Comparison of ENCODE assay signal across 10 cellular contexts in genomic region chr2:43898134-43898957, GRCh38. TPM values are rescaled to one million over a fixed set of nuclear protein-coding genes. Genes with fewer than 3 reads are reported as not detected.
A peak's percentile ranks its signal among the peaks of the same experiment; 100 is the strongest.
DNase-seq lines count a peak whose midpoint lies in the region; TF ChIP-seq lines count a peak whose summit lies in the region.
"Had no signal": no experiment of that assay in that cellular context is flagged by ENCODE, and none has a peak within 500 bp of the region (broad histone marks: within the 10 kb centered on the region; RNA-seq: fewer than 3 reads in every experiment).

No MANE protein-coding gene starts in this region.

- WGBS in ectodermal cell, 2 experiments: 73 to 81% methylated on average over 14 of the region's 14 CpGs

- H3K27me3 ChIP-seq in ectodermal cell (ENCODE audit: control insufficient read depth, insufficient read depth, low read length, poor library complexity, severe bottlenecking): no peaks in the 10 kb centered on the region
- H3K27me3 ChIP-seq in neural progenitor cell: no peaks in the 10 kb centered on the region
- H3K27me3 ChIP-seq in SJCRH30: no peaks in the 10 kb centered on the region

- no peak overlapping the region for H3K4me2 ChIP-seq in neural progenitor cell

- peaks cover 3% of the 10 kb centered on the region for H3K27me3 Mint-ChIP-seq in neural progenitor cell (ENCODE audit: insufficient read depth, low read depth)

- H3K9me3 Mint-ChIP-seq in neural progenitor cell: no peaks in the 10 kb centered on the region

- H3K27ac Mint-ChIP-seq in neural progenitor cell: no peak overlapping the region

- H3K79me2 ChIP-seq in neural progenitor cell (ENCODE audit: low read depth): no peaks in the 10 kb centered on the region

- TF ChIP-seq CTCF in GM12875 (IDR thresholded peaks at IDR 0.05; ENCODE audit: borderline replicate concordance, insufficient read depth, low read depth, low read length) (0 out of 2 replicates have a peak, but pooled peaks have one; percentile 11), neural progenitor cell (IDR thresholded peaks at IDR 0.05) (peak; percentile 7)

- peaks cover 7% of the 10 kb centered on the region for H3K4me1 Mint-ChIP-seq in neural progenitor cell

- no peaks in the 10 kb centered on the region for H4K20me1 ChIP-seq in neural progenitor cell (ENCODE audit: low read depth)

- H3K9me3 ChIP-seq in ectodermal cell (ENCODE audit: control insufficient read depth, low read length) (no peaks in the 10 kb centered on the region), neural progenitor cell (ENCODE audit: low read depth) (no peaks in the 10 kb centered on the region), SJCRH30 (replicated peaks) (no peaks in the 10 kb centered on the region)

- H3F3A ChIP-seq in neural progenitor cell (ENCODE audit: low read depth): no peaks in the 10 kb centered on the region

- H3K36me3 ChIP-seq in ectodermal cell (ENCODE audit: control insufficient read depth, insufficient read depth, low read length) (peaks cover 12% of the 10 kb centered on the region), neural progenitor cell (peaks cover 40% of the 10 kb centered on the region), SJCRH30 (peaks cover 92% of the 10 kb centered on the region)

- H3K4me3 ChIP-seq in GM12875 (ENCODE audit: low read depth, low read length) (no peak overlapping the region), ectodermal cell (ENCODE audit: insufficient read depth, low read depth, low read length) (no peak overlapping the region), neural progenitor cell (no peak overlapping the region), SJCRH30 (no peak overlapping the region)

- peaks cover 32% of the 10 kb centered on the region for H3K36me3 Mint-ChIP-seq in neural progenitor cell

- H3K4me1 ChIP-seq in ectodermal cell (ENCODE audit: control insufficient read depth, insufficient read depth, low read length): peaks cover 4% of the 10 kb centered on the region
- H3K4me1 ChIP-seq in neural progenitor cell: no peaks in the 10 kb centered on the region
- H3K4me1 ChIP-seq in SJCRH30: no peaks in the 10 kb centered on the region

- no peak overlapping the region for H2AFZ ChIP-seq in neural progenitor cell (replicated peaks)

- no peak overlapping the region for H3K4me3 Mint-ChIP-seq in neural progenitor cell

- peak overlapping the region; percentile 11 for H3K27ac ChIP-seq in ectodermal cell (ENCODE audit: insufficient read depth, low read depth, low read length, poor library complexity, severe bottlenecking)
- H3K27ac ChIP-seq in neural progenitor cell: no peak overlapping the region
- no peak overlapping the region for H3K27ac ChIP-seq in SJCRH30
- H3K27ac ChIP-seq: epithelial cell of prostate had no signal

- DNase-seq in NCI-H2081 treated with DMSO at 0.1 percent for 48 hours (lab: John Stamatoyannopoulos, UW) (peak; percentile 89), neural progenitor cell (ENCODE audit: low spot score) (peak; percentile 23), NCI-H524 treated with DMSO at 0.1 percent for 48 hours (lab: John Stamatoyannopoulos, UW) (no peak), cerebellar cortex (ENCODE audit: low spot score) (no peak), SJCRH30 (no peak)
- no peak for DNase-seq in stimulated activated CD8-positive, alpha-beta memory T cell treated with anti-CD3 and anti-CD28 coated beads, Interleukin-4, amount 100 ng/mL, for 48 hours

- no peak overlapping the region for H3K9ac ChIP-seq in neural progenitor cell

RNA-seq across cellular contexts. Expression of gene ABCG8, which starts 59.6 kb away (rescaled TPM):
- polyA plus RNA-seq in ectodermal cell (2013, experiment 1 of 4): not detected
- 0.05 TPM for polyA plus RNA-seq in ectodermal cell (2013, experiment 2 of 4)
- not detected for polyA plus RNA-seq in ectodermal cell (2013, experiment 3 of 4)
- polyA plus RNA-seq in ectodermal cell (2013, experiment 4 of 4): not detected
- total RNA-seq in neural progenitor cell (ENCODE audit: low replicate concordance): not detected in 2 replicates
- total RNA-seq in SJCRH30 (2014; rRNA removed; shearing (Covaris generic)): 0.04 TPM in 1 of 2 replicates, not detected in the other
- total RNA-seq: posterior vena cava had no signal

RNA-seq across cellular contexts. Expression of gene ABCG5, which starts 59.7 kb away (rescaled TPM):
- polyA plus RNA-seq in ectodermal cell (2013, experiment 1 of 4): not detected
- polyA plus RNA-seq in ectodermal cell (2013, experiment 2 of 4): not detected
- not detected for polyA plus RNA-seq in ectodermal cell (2013, experiment 3 of 4)
- polyA plus RNA-seq in ectodermal cell (2013, experiment 4 of 4): not detected
- not detected in 2 replicates for total RNA-seq in neural progenitor cell (ENCODE audit: low replicate concordance)
- total RNA-seq in SJCRH30 (2014; rRNA removed; shearing (Covaris generic)): not detected in 2 replicates
- total RNA-seq: posterior vena cava had no signal

Comparison
In these comparisons a context has a peak if more than half of its experiments do, and no peak if none do; other contexts are left out.
1. DNase-seq: peak in NCI-H2081 treated with DMSO at 0.1 percent for 48 hours (single experiment) and neural progenitor cell (single experiment); none in stimulated activated CD8-positive, alpha-beta memory T cell treated with anti-CD3 and anti-CD28 coated beads, Interleukin-4, amount 100 ng/mL, for 48 hours (single experiment), NCI-H524 treated with DMSO at 0.1 percent for 48 hours (single experiment), cerebellar cortex (single experiment) and SJCRH30 (0 of 2).